In genomic region chr10:105328441-105328840, GRCh38 we compare ENCODE assay signal across 15 cellular contexts.
"Had no signal": no experiment of that assay in that cellular context is flagged by ENCODE, and none has a peak within 500 bp of the region (broad histone marks: within the 10 kb centered on the region; RNA-seq: fewer than 3 reads in every experiment).

No MANE protein-coding gene starts in this region.

- DNase-seq: activated CD4-positive, alpha-beta memory T cell treated with anti-CD3 and anti-CD28 coated beads for 36 hours; activated CD8-positive, alpha-beta memory T cell treated with anti-CD3 and anti-CD28 coated beads, Interleukin-2, amount 10 ng/mL, durations not matched to agents 7 days and 5 days; activated naive CD4-positive, alpha-beta T cell treated with anti-CD3 and anti-CD28 coated beads, Interleukin-2, amount 10 ng/mL, durations not matched to agents 7 days and 5 days; activated T-cell treated with anti-CD3 and anti-CD28 coated beads, Interleukin-2, amount 50 U/mL, for 24 hours; cerebellar nuclear complex; effector memory CD4-positive, alpha-beta T cell; head of caudate nucleus; left colon; naive thymus-derived CD4-positive, alpha-beta T cell; pancreas; stimulated activated CD4-positive, alpha-beta T cell treated with anti-CD3 and anti-CD28 coated beads, Interleukin-12 subunit alpha, Interleukin-12 subunit beta, amount 100 ng/mL, for 4 hours; stimulated activated CD4-positive, alpha-beta T cell treated with anti-CD3 and anti-CD28 coated beads, Interleukin-2, amount 100 ng/mL, for 24 hours; thyroid gland; WERI-Rb-1 had no signal

- H3K36me3 ChIP-seq: pancreas, thyroid gland, WERI-Rb-1 had no signal

- H3K4me1 ChIP-seq: pancreas had no signal

- H3K9me3 Mint-ChIP-seq: activated CD4-positive, alpha-beta memory T cell treated with anti-CD3 and anti-CD28 coated beads for 36 hours; activated naive CD4-positive, alpha-beta T cell treated with anti-CD3 and anti-CD28 coated beads, Interleukin-2, amount 10 ng/mL, durations not matched to agents 7 days and 5 days had no signal

- H3K27ac ChIP-seq: pancreas, thyroid gland, WERI-Rb-1 had no signal

- ATAC-seq: activated CD8-positive, alpha-beta memory T cell treated with anti-CD3 and anti-CD28 coated beads, Interleukin-2, amount 10 ng/mL, durations not matched to agents 7 days and 5 days; left colon; mucosa of descending colon; naive thymus-derived CD4-positive, alpha-beta T cell; pancreas had no signal

- H3K4me1 Mint-ChIP-seq: activated CD8-positive, alpha-beta memory T cell treated with anti-CD3 and anti-CD28 coated beads, Interleukin-2, amount 10 ng/mL, durations not matched to agents 7 days and 5 days; naive thymus-derived CD4-positive, alpha-beta T cell had no signal

- H3K9me3 ChIP-seq: mucosa of descending colon, pancreas, thyroid gland had no signal

- H3K27me3 Mint-ChIP-seq: activated CD4-positive, alpha-beta memory T cell treated with anti-CD3 and anti-CD28 coated beads for 36 hours; activated CD8-positive, alpha-beta memory T cell treated with anti-CD3 and anti-CD28 coated beads, Interleukin-2, amount 10 ng/mL, durations not matched to agents 7 days and 5 days; activated naive CD4-positive, alpha-beta T cell treated with anti-CD3 and anti-CD28 coated beads, Interleukin-2, amount 10 ng/mL, durations not matched to agents 7 days and 5 days; activated T-cell treated with anti-CD3 and anti-CD28 coated beads, Interleukin-2, amount 50 U/mL, for 24 hours had no signal

- H3K4me3 Mint-ChIP-seq: activated CD4-positive, alpha-beta memory T cell treated with anti-CD3 and anti-CD28 coated beads for 36 hours; activated CD8-positive, alpha-beta memory T cell treated with anti-CD3 and anti-CD28 coated beads, Interleukin-2, amount 10 ng/mL, durations not matched to agents 7 days and 5 days; activated naive CD4-positive, alpha-beta T cell treated with anti-CD3 and anti-CD28 coated beads, Interleukin-2, amount 10 ng/mL, durations not matched to agents 7 days and 5 days; activated T-cell treated with anti-CD3 and anti-CD28 coated beads, Interleukin-2, amount 50 U/mL, for 24 hours; naive thymus-derived CD4-positive, alpha-beta T cell had no signal

- H3K27me3 ChIP-seq: pancreas, thyroid gland had no signal

- H3K4me3 ChIP-seq: mucosa of descending colon, pancreas, thyroid gland had no signal

- H3K27ac Mint-ChIP-seq: activated CD4-positive, alpha-beta memory T cell treated with anti-CD3 and anti-CD28 coated beads for 36 hours; activated CD8-positive, alpha-beta memory T cell treated with anti-CD3 and anti-CD28 coated beads, Interleukin-2, amount 10 ng/mL, durations not matched to agents 7 days and 5 days; activated naive CD4-positive, alpha-beta T cell treated with anti-CD3 and anti-CD28 coated beads, Interleukin-2, amount 10 ng/mL, durations not matched to agents 7 days and 5 days; activated T-cell treated with anti-CD3 and anti-CD28 coated beads, Interleukin-2, amount 50 U/mL, for 24 hours; naive thymus-derived CD4-positive, alpha-beta T cell had no signal

- H3K36me3 Mint-ChIP-seq: activated CD4-positive, alpha-beta memory T cell treated with anti-CD3 and anti-CD28 coated beads for 36 hours; activated CD8-positive, alpha-beta memory T cell treated with anti-CD3 and anti-CD28 coated beads, Interleukin-2, amount 10 ng/mL, durations not matched to agents 7 days and 5 days; activated naive CD4-positive, alpha-beta T cell treated with anti-CD3 and anti-CD28 coated beads, Interleukin-2, amount 10 ng/mL, durations not matched to agents 7 days and 5 days; naive thymus-derived CD4-positive, alpha-beta T cell had no signal
